In the genomic region with DNA sequence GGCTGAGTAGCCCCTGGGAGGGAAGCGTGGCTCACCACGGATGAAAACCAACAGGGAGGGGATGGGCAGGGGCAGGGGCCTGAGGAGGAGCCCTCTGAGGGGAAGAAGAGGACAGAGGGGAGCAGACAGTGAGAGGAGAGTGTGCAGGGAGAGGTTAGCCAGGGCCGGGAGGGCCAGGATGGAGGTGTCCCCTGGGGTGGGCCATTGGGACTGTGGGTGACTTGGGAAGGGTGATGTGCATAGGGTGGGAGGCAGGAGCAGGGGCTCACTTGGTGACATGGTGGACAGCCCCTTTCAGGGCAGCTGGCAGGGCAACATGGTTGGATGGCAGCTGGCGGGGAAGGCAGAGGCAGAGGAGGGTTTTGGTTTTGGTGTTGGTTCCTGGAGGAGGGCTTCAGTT, we compare ENCODE assay signal across 1 cellular context.
TF ChIP-seq lines count a peak whose summit lies in the region.

No MANE protein-coding gene starts in this region.

TF ChIP-seq in IMR-90, 13 proteins besides CTCF, POLR2A, EP300 and RAD21:
- TF ChIP-seq CHD1 (IDR thresholded peaks at IDR 0.05; ENCODE audit: low read depth, low read length) (no peak), MAZ (IDR thresholded peaks at IDR 0.05; ENCODE audit: borderline replicate concordance, low read depth, low read length) (no peak), MAFK (IDR thresholded peaks at IDR 0.05; ENCODE audit: low read depth, low read length) (no peak), CEBPB (IDR thresholded peaks at IDR 0.05; ENCODE audit: low read depth, low read length) (no peak), SMC3 (IDR thresholded peaks at IDR 0.05; ENCODE audit: low read depth, low read length) (no peak), BHLHE40 (IDR thresholded peaks at IDR 0.05; ENCODE audit: low read depth, low read length) (no peak), FOS (IDR thresholded peaks at IDR 0.05; ENCODE audit: low read depth, low read length) (no peak), NFE2L2 (IDR thresholded peaks at IDR 0.05; ENCODE audit: low read depth, low read length) (no peak), RCOR1 (IDR thresholded peaks at IDR 0.05; ENCODE audit: insufficient replicate concordance, low read length) (no peak), RFX5 (IDR thresholded peaks at IDR 0.05; ENCODE audit: low read depth, low read length) (no peak), MXI1 (IDR thresholded peaks at IDR 0.05; ENCODE audit: borderline replicate concordance, low read depth, low read length) (no peak)
- TF ChIP-seq, protein P1, sequence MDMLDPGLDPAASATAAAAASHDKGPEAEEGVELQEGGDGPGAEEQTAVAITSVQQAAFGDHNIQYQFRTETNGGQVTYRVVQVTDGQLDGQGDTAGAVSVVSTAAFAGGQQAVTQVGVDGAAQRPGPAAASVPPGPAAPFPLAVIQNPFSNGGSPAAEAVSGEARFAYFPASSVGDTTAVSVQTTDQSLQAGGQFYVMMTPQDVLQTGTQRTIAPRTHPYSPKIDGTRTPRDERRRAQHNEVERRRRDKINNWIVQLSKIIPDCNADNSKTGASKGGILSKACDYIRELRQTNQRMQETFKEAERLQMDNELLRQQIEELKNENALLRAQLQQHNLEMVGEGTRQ (IDR thresholded peaks at IDR 0.05; ENCODE audit: low read depth, low read length), result no peak
- TF ChIP-seq, protein P2, sequence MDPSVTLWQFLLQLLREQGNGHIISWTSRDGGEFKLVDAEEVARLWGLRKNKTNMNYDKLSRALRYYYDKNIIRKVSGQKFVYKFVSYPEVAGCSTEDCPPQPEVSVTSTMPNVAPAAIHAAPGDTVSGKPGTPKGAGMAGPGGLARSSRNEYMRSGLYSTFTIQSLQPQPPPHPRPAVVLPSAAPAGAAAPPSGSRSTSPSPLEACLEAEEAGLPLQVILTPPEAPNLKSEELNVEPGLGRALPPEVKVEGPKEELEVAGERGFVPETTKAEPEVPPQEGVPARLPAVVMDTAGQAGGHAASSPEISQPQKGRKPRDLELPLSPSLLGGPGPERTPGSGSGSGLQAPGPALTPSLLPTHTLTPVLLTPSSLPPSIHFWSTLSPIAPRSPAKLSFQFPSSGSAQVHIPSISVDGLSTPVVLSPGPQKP (IDR thresholded peaks at IDR 0.05; ENCODE audit: borderline replicate concordance, low read depth, low read length), result no peak
